14 cellular contexts compared by ENCODE assay signal in the genomic region with DNA sequence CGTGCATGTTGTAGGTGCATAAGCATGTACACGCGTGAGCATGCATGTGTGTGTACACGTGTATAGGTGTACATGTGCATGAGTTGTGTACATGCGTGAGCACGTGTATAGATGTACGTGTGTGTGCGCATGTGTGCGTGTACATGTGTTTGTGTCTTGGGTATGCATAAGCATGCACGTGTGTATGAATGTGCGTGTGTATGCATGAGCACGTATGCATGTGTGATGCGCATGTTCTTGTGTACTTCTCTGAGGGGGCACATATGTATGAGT.
"Had no signal": no experiment of that assay in that cellular context is flagged by ENCODE, and none has a peak within 500 bp of the region (broad histone marks: within the 10 kb centered on the region; RNA-seq: fewer than 3 reads in every experiment).

No MANE protein-coding gene starts in this region.

- H3K27ac ChIP-seq: breast epithelium, left lung, right atrium auricular region, transverse colon had no signal

- H3K4me3 ChIP-seq: breast epithelium, left lung, right atrium auricular region, transverse colon had no signal

- H3K4me1 ChIP-seq: breast epithelium, left lung, right atrium auricular region, transverse colon had no signal

- H3K36me3 ChIP-seq: breast epithelium, left lung, right atrium auricular region, transverse colon had no signal

- H3K9me3 ChIP-seq: breast epithelium, left lung, right atrium auricular region, transverse colon had no signal

- DNase-seq: activated CD4-positive, alpha-beta memory T cell treated with anti-CD3 and anti-CD28 coated beads, Interleukin-2, amount 10 ng/mL, durations not matched to agents 7 days and 5 days; activated gamma-delta T cell treated with Interleukin-2 at 50 U/mL for 16 hours; activated T-cell treated with anti-CD3 and anti-CD28 coated beads, Interleukin-2, amount 50 U/mL, for 48 hours; hippocampal formation; naive B cell; small intestine; stimulated activated naive CD8-positive, alpha-beta T cell treated with anti-CD3 and anti-CD28 coated beads, Interleukin-15, Interleukin-2, amounts not matched to agents 100 U/mL and 50 U/mL, for 24 hours; transverse colon had no signal

- H3K27me3 ChIP-seq: right atrium auricular region had no signal

- FAIRE-seq: colon, endometrium, keratinocyte, small intestine had no signal
